35 cellular contexts compared by ENCODE assay signal in genomic region chr14:67949771-67950170, GRCh38.
"Had no signal": no experiment of that assay in that cellular context is flagged by ENCODE, and none has a peak within 500 bp of the region (broad histone marks: within the 10 kb centered on the region; RNA-seq: fewer than 3 reads in every experiment).

No MANE protein-coding gene starts in this region.

- FAIRE-seq: bronchial epithelial cell had no signal

- DNase-seq: activated B cell treated with CpG ODN at 0.5 μM for 24 hours; activated CD4-positive, alpha-beta memory T cell treated with anti-CD3 and anti-CD28 coated beads for 36 hours; activated CD4-positive, alpha-beta T cell treated with anti-CD3 and anti-CD28 coated beads for 4 hours; activated CD4-positive, alpha-beta T cell treated with anti-CD3 and anti-CD28 coated beads, Interleukin-2, amount 10 ng/mL, durations not matched to agents 24 days and 14 days; activated CD4-positive, alpha-beta T cell treated with anti-CD3 and anti-CD28 coated beads, Interleukin-2, amount 50 U/mL, for 1 hour; activated CD4-positive, alpha-beta T cell treated with anti-CD3 and anti-CD28 coated beads, Interleukin-2, amount 50 U/mL, for 4 hours; activated CD4-positive, CD25-positive, alpha-beta regulatory T cell treated with anti-CD3 and anti-CD28 coated beads, Interleukin-2, amount 50 U/mL, for 72 hours; activated CD8-positive, alpha-beta memory T cell treated with anti-CD3 and anti-CD28 coated beads, Interleukin-2, amount 50 U/mL, for 48 hours; activated CD8-positive, alpha-beta T cell treated with anti-CD3 and anti-CD28 coated beads for 36 hours; activated effector memory CD4-positive, alpha-beta T cell treated with Interleukin-2 at 50 U/mL for 16 hours; activated gamma-delta T cell; activated naive CD4-positive, alpha-beta T cell treated with anti-CD3 and anti-CD28 coated beads, Interleukin-2, amount 10 ng/mL, durations not matched to agents 7 days and 5 days; activated naive CD4-positive, alpha-beta T cell treated with Interleukin-2 at 50 U/mL for 16 hours; activated naive CD8-positive, alpha-beta T cell treated with anti-CD3 and anti-CD28 coated beads, Interleukin-2, amount 10 ng/mL, durations not matched to agents 7 days and 5 days; activated naive CD8-positive, alpha-beta T cell treated with anti-CD3 and anti-CD28 coated beads, Interleukin-2, amount 50 U/mL, for 24 hours; activated T-cell treated with anti-CD3 and anti-CD28 coated beads, Interleukin-2, amount 50 U/mL, for 24 hours; activated T-cell treated with anti-CD3 and anti-CD28 coated beads, Interleukin-2, amount 50 U/mL, for 48 hours; amygdala; anterior cingulate cortex; caudate nucleus; cerebellar nuclear complex; T-helper 1 cell; T-helper 2 cell; T-helper 9 cell had no signal

- H3K27ac ChIP-seq: ascending aorta, cardiac muscle cell, VCaP had no signal

- ATAC-seq: activated CD8-positive, alpha-beta T cell treated with anti-CD3 and anti-CD28 coated beads for 36 hours; activated naive CD8-positive, alpha-beta T cell treated with anti-CD3 and anti-CD28 coated beads, Interleukin-2, amount 50 U/mL, for 24 hours had no signal

- H3K4me3 ChIP-seq: ascending aorta, cardiac muscle cell had no signal

- H3K4me1 Mint-ChIP-seq: activated B cell treated with CpG ODN at 0.5 μM for 24 hours; activated CD4-positive, alpha-beta T cell treated with anti-CD3 and anti-CD28 coated beads, Interleukin-2, amount 10 ng/mL, durations not matched to agents 24 days and 14 days; activated naive CD4-positive, alpha-beta T cell treated with anti-CD3 and anti-CD28 coated beads, Interleukin-2, amount 10 ng/mL, durations not matched to agents 7 days and 5 days; activated naive CD4-positive, alpha-beta T cell treated with anti-CD3 and anti-CD28 coated beads, Interleukin-2, amount 50 U/mL, for 24 hours; activated naive CD8-positive, alpha-beta T cell treated with anti-CD3 and anti-CD28 coated beads, Interleukin-2, amount 10 ng/mL, durations not matched to agents 7 days and 5 days; central memory CD8-positive, alpha-beta T cell had no signal

- H3K9me3 Mint-ChIP-seq: activated B cell treated with CpG ODN at 0.5 μM for 24 hours; activated CD4-positive, alpha-beta memory T cell treated with anti-CD3 and anti-CD28 coated beads for 36 hours; activated CD4-positive, alpha-beta T cell treated with anti-CD3 and anti-CD28 coated beads, Interleukin-2, amount 10 ng/mL, durations not matched to agents 24 days and 14 days; activated CD8-positive, alpha-beta T cell treated with anti-CD3 and anti-CD28 coated beads for 36 hours; activated naive CD4-positive, alpha-beta T cell treated with anti-CD3 and anti-CD28 coated beads, Interleukin-2, amount 10 ng/mL, durations not matched to agents 7 days and 5 days; activated naive CD4-positive, alpha-beta T cell treated with anti-CD3 and anti-CD28 coated beads, Interleukin-2, amount 50 U/mL, for 24 hours; activated naive CD8-positive, alpha-beta T cell treated with anti-CD3 and anti-CD28 coated beads, Interleukin-2, amount 10 ng/mL, durations not matched to agents 7 days and 5 days; activated naive CD8-positive, alpha-beta T cell treated with anti-CD3 and anti-CD28 coated beads, Interleukin-2, amount 50 U/mL, for 24 hours; activated T-cell treated with anti-CD3 and anti-CD28 coated beads, Interleukin-2, amount 50 U/mL, for 24 hours; activated T-helper 2 cell treated with anti-CD3 and anti-CD28 coated beads, Interferon-gamma antibody, Interleukin-2, Interleukin-4, amounts not matched to agents 10 μg/mL and 5 μg/mL and 100 μg/mL, durations not matched to agents 14 hours and 24 hours and 36 hours; central memory CD8-positive, alpha-beta T cell; T-helper 1 cell treated with Interleukin-12 subunit alpha and Interleukin-12 subunit beta and Interleukin-4 antibody, amounts not matched to agents 30 μg/mL and 1 μg/mL, for 36 hours had no signal

- H3K36me3 Mint-ChIP-seq: activated CD4-positive, alpha-beta memory T cell treated with anti-CD3 and anti-CD28 coated beads for 36 hours; activated naive CD4-positive, alpha-beta T cell treated with anti-CD3 and anti-CD28 coated beads, Interleukin-2, amount 10 ng/mL, durations not matched to agents 7 days and 5 days; activated naive CD4-positive, alpha-beta T cell treated with anti-CD3 and anti-CD28 coated beads, Interleukin-2, amount 50 U/mL, for 24 hours; activated naive CD8-positive, alpha-beta T cell; activated naive CD8-positive, alpha-beta T cell treated with anti-CD3 and anti-CD28 coated beads, Interleukin-2, amount 10 ng/mL, durations not matched to agents 7 days and 5 days had no signal

- H3K4me3 Mint-ChIP-seq: activated B cell treated with CpG ODN at 0.5 μM for 24 hours; activated CD4-positive, alpha-beta memory T cell treated with anti-CD3 and anti-CD28 coated beads for 36 hours; activated CD4-positive, alpha-beta T cell treated with anti-CD3 and anti-CD28 coated beads, Interleukin-2, amount 10 ng/mL, durations not matched to agents 24 days and 14 days; activated CD8-positive, alpha-beta T cell treated with anti-CD3 and anti-CD28 coated beads for 36 hours; activated naive CD4-positive, alpha-beta T cell treated with anti-CD3 and anti-CD28 coated beads, Interleukin-2, amount 10 ng/mL, durations not matched to agents 7 days and 5 days; activated naive CD4-positive, alpha-beta T cell treated with anti-CD3 and anti-CD28 coated beads, Interleukin-2, amount 50 U/mL, for 24 hours; activated naive CD8-positive, alpha-beta T cell; activated naive CD8-positive, alpha-beta T cell treated with anti-CD3 and anti-CD28 coated beads, Interleukin-2, amount 10 ng/mL, durations not matched to agents 7 days and 5 days; activated naive CD8-positive, alpha-beta T cell treated with anti-CD3 and anti-CD28 coated beads, Interleukin-2, amount 50 U/mL, for 24 hours; activated T-cell treated with anti-CD3 and anti-CD28 coated beads, Interleukin-2, amount 50 U/mL, for 24 hours; brain; central memory CD8-positive, alpha-beta T cell; T-helper 1 cell treated with Interleukin-12 subunit alpha and Interleukin-12 subunit beta and Interleukin-4 antibody, amounts not matched to agents 30 μg/mL and 1 μg/mL, for 36 hours; T-helper 2 cell treated with Interferon-gamma antibody and Interleukin-4, amounts not matched to agents 5 μg/mL and 100 μg/mL, for 36 hours had no signal

- H3K27me3 Mint-ChIP-seq: activated B cell treated with CpG ODN at 0.5 μM for 24 hours; activated CD4-positive, alpha-beta memory T cell treated with anti-CD3 and anti-CD28 coated beads for 36 hours; activated CD4-positive, alpha-beta T cell treated with anti-CD3 and anti-CD28 coated beads, Interleukin-2, amount 10 ng/mL, durations not matched to agents 24 days and 14 days; activated CD8-positive, alpha-beta T cell treated with anti-CD3 and anti-CD28 coated beads for 36 hours; activated naive CD4-positive, alpha-beta T cell treated with anti-CD3 and anti-CD28 coated beads, Interleukin-2, amount 10 ng/mL, durations not matched to agents 7 days and 5 days; activated naive CD4-positive, alpha-beta T cell treated with anti-CD3 and anti-CD28 coated beads, Interleukin-2, amount 50 U/mL, for 24 hours; activated naive CD8-positive, alpha-beta T cell; activated naive CD8-positive, alpha-beta T cell treated with anti-CD3 and anti-CD28 coated beads, Interleukin-2, amount 10 ng/mL, durations not matched to agents 7 days and 5 days; activated naive CD8-positive, alpha-beta T cell treated with anti-CD3 and anti-CD28 coated beads, Interleukin-2, amount 50 U/mL, for 24 hours; activated T-cell treated with anti-CD3 and anti-CD28 coated beads, Interleukin-2, amount 50 U/mL, for 24 hours; brain; central memory CD8-positive, alpha-beta T cell had no signal

- H3K36me3 ChIP-seq: ascending aorta, cardiac muscle cell had no signal

- H3K27me3 ChIP-seq: ascending aorta, cardiac muscle cell had no signal

- H3K27ac Mint-ChIP-seq: activated B cell treated with CpG ODN at 0.5 μM for 24 hours; activated CD4-positive, alpha-beta memory T cell treated with anti-CD3 and anti-CD28 coated beads for 36 hours; activated CD4-positive, alpha-beta T cell treated with anti-CD3 and anti-CD28 coated beads, Interleukin-2, amount 10 ng/mL, durations not matched to agents 24 days and 14 days; activated CD8-positive, alpha-beta T cell treated with anti-CD3 and anti-CD28 coated beads for 36 hours; activated naive CD4-positive, alpha-beta T cell treated with anti-CD3 and anti-CD28 coated beads, Interleukin-2, amount 10 ng/mL, durations not matched to agents 7 days and 5 days; activated naive CD4-positive, alpha-beta T cell treated with anti-CD3 and anti-CD28 coated beads, Interleukin-2, amount 50 U/mL, for 24 hours; activated naive CD8-positive, alpha-beta T cell; activated naive CD8-positive, alpha-beta T cell treated with anti-CD3 and anti-CD28 coated beads, Interleukin-2, amount 10 ng/mL, durations not matched to agents 7 days and 5 days; activated naive CD8-positive, alpha-beta T cell treated with anti-CD3 and anti-CD28 coated beads, Interleukin-2, amount 50 U/mL, for 24 hours; activated T-cell treated with anti-CD3 and anti-CD28 coated beads, Interleukin-2, amount 50 U/mL, for 24 hours; activated T-helper 2 cell treated with anti-CD3 and anti-CD28 coated beads, Interferon-gamma antibody, Interleukin-2, Interleukin-4, amounts not matched to agents 10 μg/mL and 5 μg/mL and 100 μg/mL, durations not matched to agents 14 hours and 24 hours and 36 hours; brain; T-helper 1 cell treated with Interleukin-12 subunit alpha and Interleukin-12 subunit beta and Interleukin-4 antibody, amounts not matched to agents 30 μg/mL and 1 μg/mL, for 36 hours; T-helper 2 cell treated with Interferon-gamma antibody and Interleukin-4, amounts not matched to agents 5 μg/mL and 100 μg/mL, for 36 hours had no signal
